In the genomic region with DNA sequence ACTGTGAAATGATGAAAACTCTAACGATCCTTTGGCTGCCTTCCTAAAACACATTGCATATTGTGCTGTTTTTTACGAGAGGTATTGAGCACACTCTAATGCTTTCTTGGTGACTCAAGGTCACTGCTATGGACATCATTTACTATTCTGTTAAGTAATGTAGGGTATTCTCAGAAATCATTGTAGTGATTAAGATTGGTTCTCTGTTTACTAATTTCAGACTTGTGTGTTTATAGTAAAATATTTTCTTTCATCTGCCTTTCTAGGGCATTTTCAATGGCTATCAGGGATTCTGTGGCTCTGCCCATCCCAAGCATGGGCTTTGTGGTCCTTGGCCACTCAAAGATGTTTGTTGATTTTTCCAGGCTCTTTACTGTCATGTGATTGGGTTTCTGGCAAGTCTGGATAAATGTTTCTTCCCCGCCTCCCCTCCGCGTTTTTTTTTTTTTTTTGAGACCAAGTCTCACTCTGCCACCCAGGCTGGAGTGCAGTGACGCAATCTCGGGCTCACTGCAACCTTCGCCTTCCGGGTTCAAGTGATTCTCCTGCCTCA, we compare ENCODE assay signal across 15 cellular contexts. TPM values are rescaled to one million over a fixed set of nuclear protein-coding genes. Genes with fewer than 3 reads are reported as not detected.
DNase-seq lines count a peak whose midpoint lies in the region; ATAC-seq and TF ChIP-seq lines count a peak whose summit lies in the region.
"Had no signal": no experiment of that assay in that cellular context is flagged by ENCODE, and none has a peak within 500 bp of the region (broad histone marks: within the 10 kb centered on the region; RNA-seq: fewer than 3 reads in every experiment).

No MANE protein-coding gene starts in this region.

- H2AFZ ChIP-seq in SK-N-SH (ENCODE audit: low read depth) (no peak overlapping the region), smooth muscle cell (ENCODE audit: low read depth) (no peak overlapping the region)

- ATAC-seq in SK-N-SH treated with all-trans-retinoic acid at 6 μM for 48 hours (no peak), GM19351 (IDR thresholded peaks at IDR 0.05; ENCODE audit: unreplicated experiment) (no peak)
- ATAC-seq: A549, psoas muscle had no signal

- POLR2A ChIA-PET in SK-N-SH (lab: Yijun Ruan, JAX): no interaction called here

- TF ChIP-seq CTCF in SK-N-SH (IDR thresholded peaks at IDR 0.05) (no peak), cardiac fibroblast (IDR thresholded peaks at IDR 0.05; ENCODE audit: low read depth, low read length) (no peak), smooth muscle cell (IDR thresholded peaks at IDR 0.05; ENCODE audit: borderline replicate concordance, insufficient read depth, poor library complexity, severe bottlenecking) (no peak), sigmoid colon (IDR thresholded peaks at IDR 0.05) (no peak), tibial nerve (IDR thresholded peaks at IDR 0.05) (no peak)

- DNase-seq in SK-N-SH (no peak), NCI-H2029 (lab: John Stamatoyannopoulos, UW) (peak; percentile 84), cardiac fibroblast (ENCODE audit: low read depth in 2 of 2) (peak; percentile 64 to 68), smooth muscle cell (lab: John Stamatoyannopoulos, UW; ENCODE audit: unreplicated experiment) (no peak), sigmoid colon (no peak), tibial nerve (ENCODE audit: low spot score in 2 of 2) (no peak)
- DNase-seq: activated CD8-positive, alpha-beta memory T cell treated with anti-CD3 and anti-CD28 coated beads, Interleukin-2, amount 50 U/mL, for 4 hours; MV-4-11; NK-92 treated with Interleukin-12 subunit alpha and Interleukin-12 subunit beta, amount 100 ng/mL, for 24 hours; psoas muscle; T-helper 2 cell had no signal

- TF ChIP-seq EP300 in SK-N-SH (IDR thresholded peaks at IDR 0.05; ENCODE audit: borderline replicate concordance in 1 of 2, low read depth in 1 of 2, low read length in 1 of 2): no peak
- no peak for TF ChIP-seq EP300 in sigmoid colon (IDR thresholded peaks at IDR 0.05)
- no peak for TF ChIP-seq EP300 in tibial nerve (IDR thresholded peaks at IDR 0.05)

- no peaks in the 10 kb centered on the region for H3K9me3 ChIP-seq in SK-N-SH
- no peaks in the 10 kb centered on the region for H3K9me3 ChIP-seq in smooth muscle cell (replicated peaks; ENCODE audit: low read depth)
- H3K9me3 ChIP-seq in sigmoid colon: no peaks in the 10 kb centered on the region
- peaks cover 0 to 7% (median 0%) of the 10 kb centered on the region in 4 donors for H3K9me3 ChIP-seq in tibial nerve
- H3K9me3 ChIP-seq: HAP-1 had no signal

- H4K20me1 ChIP-seq in SK-N-SH (ENCODE audit: insufficient read depth): no peaks in the 10 kb centered on the region
- peaks cover 77% of the 10 kb centered on the region for H4K20me1 ChIP-seq in smooth muscle cell (ENCODE audit: low read depth)

- H3K4me2 ChIP-seq in SK-N-SH: no peak overlapping the region
- peak overlapping the region; percentile 68 for H3K4me2 ChIP-seq in smooth muscle cell
- H3K4me2 ChIP-seq: A549 had no signal

- intact Hi-C loops in sigmoid colon (cut with DNase I): no loop called here

- H3K4me3 ChIP-seq in SK-N-SH (ENCODE audit: low read depth in 2 of 2, low read length in 1 of 2): no peak overlapping the region
- H3K4me3 ChIP-seq in cardiac fibroblast (replicated peaks in 1 of 2; ENCODE audit: low read depth in 2 of 2, low read length in 2 of 2): no peak overlapping the region
- no peak overlapping the region for H3K4me3 ChIP-seq in smooth muscle cell
- no peak overlapping the region for H3K4me3 ChIP-seq in sigmoid colon
- no peak overlapping the region for H3K4me3 ChIP-seq in tibial nerve
- H3K4me3 ChIP-seq: A549, HAP-1, psoas muscle had no signal

- no peak for TF ChIP-seq POLR2A in sigmoid colon (IDR thresholded peaks at IDR 0.05)
- TF ChIP-seq POLR2A in tibial nerve (IDR thresholded peaks at IDR 0.05): no peak

- H3K4me1 ChIP-seq in SK-N-SH (ENCODE audit: control insufficient read depth in 1 of 2, insufficient read depth in 2 of 2, low read depth in 1 of 2, low read length in 1 of 2): no peaks in the 10 kb centered on the region
- no peaks in the 10 kb centered on the region for H3K4me1 ChIP-seq in smooth muscle cell (ENCODE audit: low read depth)
- H3K4me1 ChIP-seq in sigmoid colon: peaks cover 0 to 22% (median 6%) of the 10 kb centered on the region in 4 donors
- peaks cover 0 to 6% (median 0%) of the 10 kb centered on the region in 4 donors for H3K4me1 ChIP-seq in tibial nerve
- H3K4me1 ChIP-seq: HAP-1, psoas muscle had no signal

- H3K9me2 ChIP-seq in SK-N-SH: no peaks in the 10 kb centered on the region

- H3K27ac ChIP-seq in SK-N-SH (ENCODE audit: low read depth in 2 of 2, low read length in 1 of 2): no peak overlapping the region
- peak overlapping the region; percentile 61 for H3K27ac ChIP-seq in smooth muscle cell (ENCODE audit: low read depth)
- peak overlapping the region in 2 of 4 donors; percentile 34 to 60 for H3K27ac ChIP-seq in sigmoid colon
- no peak overlapping the region for H3K27ac ChIP-seq in tibial nerve
- H3K27ac ChIP-seq: A549, psoas muscle had no signal

- H3K9ac ChIP-seq in SK-N-SH (no peak overlapping the region), smooth muscle cell (ENCODE audit: low read depth) (no peak overlapping the region)

- TF ChIP-seq RAD21 in SK-N-SH (IDR thresholded peaks at IDR 0.05; ENCODE audit: low read length): no peak

- WGBS in SK-N-SH (ENCODE audit: low lambda C conversion rate): 80% methylated on average over 9 of the region's 9 CpGs
- WGBS in smooth muscle cell (ENCODE audit: low lambda C conversion rate): 20% methylated on average over 5 of the region's 9 CpGs
- 70% methylated on average over 9 of the region's 9 CpGs for WGBS in sigmoid colon, 2 donors
- 76 to 80% methylated on average over 9 of the region's 9 CpGs for WGBS in tibial nerve, 2 donors

- H3K36me3 ChIP-seq in SK-N-SH (replicated peaks in 1 of 2; ENCODE audit: control insufficient read depth in 1 of 2, insufficient read depth in 2 of 2, low read length in 1 of 2) (peaks cover 29 to 46% of the 10 kb centered on the region in 2 experiments), smooth muscle cell (ENCODE audit: low read depth) (peaks cover 7% of the 10 kb centered on the region), sigmoid colon (peaks cover 0 to 24% (median 3%) of the 10 kb centered on the region in 4 donors), tibial nerve (peaks cover 0 to 51% (median 0%) of the 10 kb centered on the region in 3 donors)

- no peaks in the 10 kb centered on the region for H3K27me3 ChIP-seq in SK-N-SH (ENCODE audit: insufficient read depth)
- H3K27me3 ChIP-seq in smooth muscle cell (ENCODE audit: low read depth): no peaks in the 10 kb centered on the region
- no peaks in the 10 kb centered on the region for H3K27me3 ChIP-seq in sigmoid colon
- H3K27me3 ChIP-seq in tibial nerve: no peaks in the 10 kb centered on the region

- CTCF ChIA-PET in SK-N-SH (lab: Yijun Ruan, JAX): interaction anchor here (1.1 kb wide), 1 partner anchor 14 kb away, joined by 3 read pairs; no protein-coding TSS in a partner anchor

- H3K79me2 ChIP-seq in SK-N-SH (ENCODE audit: insufficient read depth): peaks cover 18% of the 10 kb centered on the region
- H3K79me2 ChIP-seq in smooth muscle cell (ENCODE audit: low read depth): no peaks in the 10 kb centered on the region

- no peaks in the 10 kb centered on the region for H3F3A ChIP-seq in SK-N-SH (replicated peaks; ENCODE audit: insufficient read depth)
- peaks cover 17% of the 10 kb centered on the region for H3F3A ChIP-seq in smooth muscle cell (ENCODE audit: low read depth)

TF ChIP-seq in SK-N-SH, 30 proteins besides CTCF, POLR2A, EP300 and RAD21:
- no peak for TF ChIP-seq TEAD4 (IDR thresholded peaks at IDR 0.05; ENCODE audit: borderline replicate concordance, insufficient read depth)
- TF ChIP-seq JUND (IDR thresholded peaks at IDR 0.05): 0 out of 2 replicates have a peak, but pooled peaks have one; percentile 17
- no peak for TF ChIP-seq MAX (IDR thresholded peaks at IDR 0.05; ENCODE audit: low read depth)

TF ChIP-seq in SK-N-SH treated with all-trans-retinoic acid at 6 μM for 48 hours, 23 proteins besides CTCF, POLR2A, EP300 and RAD21 (continues in another document):
- TF ChIP-seq ARNTL (CRISPR knock-in tag; IDR thresholded peaks at IDR 0.05; ENCODE audit: borderline replicate concordance, low read depth) (no peak), ZNF70 (CRISPR knock-in tag; IDR thresholded peaks at IDR 0.05) (no peak), CSRNP3 (CRISPR knock-in tag; IDR thresholded peaks at IDR 0.05) (no peak), POU6F1 (CRISPR knock-in tag; IDR thresholded peaks at IDR 0.05; ENCODE audit: borderline replicate concordance, low read depth) (no peak), ZFP30 (CRISPR knock-in tag; IDR thresholded peaks at IDR 0.05) (no peak), SNAI2 (CRISPR knock-in tag; IDR thresholded peaks at IDR 0.05) (no peak)

RNA-seq across cellular contexts. Expression of gene UBE2F, which starts 29.3 kb away (rescaled TPM):
- 56.9 and 66.9 TPM in 2 replicates for polyA plus RNA-seq in SK-N-SH (2012; rRNA removed)
- 78.1 and 79.9 TPM in 2 replicates for polyA plus RNA-seq in SK-N-SH (2012; cell fraction: cytosol; rRNA removed)
- polyA plus RNA-seq in SK-N-SH (2012; cell fraction: nucleus; rRNA removed): 14.3 and 22.2 TPM in 2 replicates
- 52.1 and 94.8 TPM in 2 replicates for total RNA-seq in smooth muscle cell
- polyA plus RNA-seq in smooth muscle cell: 52.5 and 59.1 TPM in 2 replicates
- total RNA-seq in sigmoid colon: 10 to 100 TPM; 50.7 to 81.5 (median 66.4) TPM
- 100 to 1,000 TPM in 1 of 3 donors, 10 to 100 TPM in 2; 51.9 to 115 (median 73.3) TPM for polyA plus RNA-seq in sigmoid colon
- 10 to 100 TPM; 35.1 to 73.8 (median 41.2) TPM for total RNA-seq in tibial nerve

Comparison
In these comparisons a context has a peak if more than half of its experiments do, and no peak if none do; other contexts are left out.
1. DNase-seq: peak in NCI-H2029 (single experiment) and cardiac fibroblast (2 of 2); none in SK-N-SH (single experiment), smooth muscle cell (single experiment), sigmoid colon (single experiment) and tibial nerve (0 of 2).